In genomic region chr12:101407438-101408345, GRCh38 we compare ENCODE assay signal across 8 cellular contexts. TPM values are rescaled to one million over a fixed set of nuclear protein-coding genes. Genes with fewer than 3 reads are reported as not detected.
DNase-seq lines count a peak whose midpoint lies in the region; ATAC-seq and TF ChIP-seq lines count a peak whose summit lies in the region.

Gene ARL1, minus strand, starts transcription at chr12:101407772. Its CDS starts 127 bp downstream, at chr12:101407645.

- peak within 1 kb of the TSS; percentile 44 for H3K27ac ChIP-seq in right cardiac atrium (ENCODE audit: low read length)
- peak within 1 kb of the TSS; percentile 92 for H3K27ac ChIP-seq in uterus

- H3K27me3 ChIP-seq in right cardiac atrium (ENCODE audit: control insufficient read depth, insufficient read depth) (no peaks in the 10 kb centered on the region), uterus (no peaks in the 10 kb centered on the region)

- H3K9me3 ChIP-seq in right cardiac atrium (ENCODE audit: control insufficient read depth, low read length) (no peaks in the 10 kb centered on the region), uterus (no peaks in the 10 kb centered on the region)

- TF ChIP-seq POLR2A in uterus (IDR thresholded peaks at IDR 0.05), result peak in 1 of 2 donors; percentile 43

- peak in 2 of 4 experiments; percentile 6 to 13 for TF ChIP-seq CTCF in uterus (IDR thresholded peaks at IDR 0.05)

- intact Hi-C loops in T-helper 2 cell treated with Interferon-gamma antibody and Interleukin-4, amounts not matched to agents 100 ng/mL and 5 ng/mL, for 36 hours (cut with micrococcal nuclease), result loop anchor here (1.0 to 10.0 kb wide), 5 partner anchors 127 to 657 kb away; partner anchors contain the start of genes CHPT1, GNPTAB, UTP20 and WASHC3
- intact Hi-C loops in right cardiac atrium (cut with DNase I), result no loop called here
- intact Hi-C loops in uterus (cut with DNase I; ENCODE audit: low total_unique reads), result no loop called here

- H3K4me1 ChIP-seq in right cardiac atrium (ENCODE audit: control insufficient read depth, insufficient read depth, low read length) (no peaks in the 10 kb centered on the region), uterus (peaks cover 0 to 6% of the 10 kb centered on the region in 2 donors)

- WGBS in right cardiac atrium, result under 1% methylated on average over 71 of the region's 71 CpGs

- H3K36me3 ChIP-seq in uterus, result no peaks in the 10 kb centered on the region

- ATAC-seq in GM18502 (IDR thresholded peaks at IDR 0.05; ENCODE audit: poor library complexity, unreplicated experiment), result peak; percentile 85
- ATAC-seq in HG02885 (IDR thresholded peaks at IDR 0.05; ENCODE audit: poor library complexity, unreplicated experiment), result peak; percentile 80
- peak; percentile 96 for ATAC-seq in right cardiac atrium

- H3K4me3 ChIP-seq in right cardiac atrium (ENCODE audit: low read length) (peak within 1 kb of the TSS; percentile 42), uterus (peak within 1 kb of the TSS; percentile 66 to 96)

- DNase-seq in NCI-H187 (lab: John Stamatoyannopoulos, UW), result peak; percentile 82 to 96
- DNase-seq in anterior cingulate cortex (lab: John Stamatoyannopoulos, UW), result peak in 57 of 58 donors; percentile 39 to 89 (median 75)
- peak; percentile 88 to 94 (median 94) for DNase-seq in right cardiac atrium
- peak; percentile 87 for DNase-seq in putamen (ENCODE audit: low spot score)
- DNase-seq in uterus, result peak; percentile 79 to 85

RNA-seq across cellular contexts. Expression of gene ARL1, which starts in this region (rescaled TPM):
- 55.6 and 56.6 TPM in 2 replicates for total RNA-seq in T-helper 2 cell treated with Interferon-gamma antibody and Interleukin-4, amounts not matched to agents 100 ng/mL and 5 ng/mL, for 36 hours
- 100 to 1,000 TPM in 3 of 4 donors, 10 to 100 TPM in 1; 85.0 to 114 (median 104) TPM for total RNA-seq in right cardiac atrium
- polyA plus RNA-seq in right cardiac atrium, result 45.7 TPM
- total RNA-seq in uterus, result 100 to 1,000 TPM in 1 of 4 donors, 10 to 100 TPM in 3; 26.6 to 164 (median 61.6) TPM

Comparison
In these comparisons a context has a peak if more than half of its experiments do, and no peak if none do; other contexts are left out.
1. Peak in every context shown above with its lines: DNase-seq, ATAC-seq, H3K4me3 ChIP-seq and H3K27ac ChIP-seq.